ENCODE assay signal across 8 cellular contexts in the genomic region with DNA sequence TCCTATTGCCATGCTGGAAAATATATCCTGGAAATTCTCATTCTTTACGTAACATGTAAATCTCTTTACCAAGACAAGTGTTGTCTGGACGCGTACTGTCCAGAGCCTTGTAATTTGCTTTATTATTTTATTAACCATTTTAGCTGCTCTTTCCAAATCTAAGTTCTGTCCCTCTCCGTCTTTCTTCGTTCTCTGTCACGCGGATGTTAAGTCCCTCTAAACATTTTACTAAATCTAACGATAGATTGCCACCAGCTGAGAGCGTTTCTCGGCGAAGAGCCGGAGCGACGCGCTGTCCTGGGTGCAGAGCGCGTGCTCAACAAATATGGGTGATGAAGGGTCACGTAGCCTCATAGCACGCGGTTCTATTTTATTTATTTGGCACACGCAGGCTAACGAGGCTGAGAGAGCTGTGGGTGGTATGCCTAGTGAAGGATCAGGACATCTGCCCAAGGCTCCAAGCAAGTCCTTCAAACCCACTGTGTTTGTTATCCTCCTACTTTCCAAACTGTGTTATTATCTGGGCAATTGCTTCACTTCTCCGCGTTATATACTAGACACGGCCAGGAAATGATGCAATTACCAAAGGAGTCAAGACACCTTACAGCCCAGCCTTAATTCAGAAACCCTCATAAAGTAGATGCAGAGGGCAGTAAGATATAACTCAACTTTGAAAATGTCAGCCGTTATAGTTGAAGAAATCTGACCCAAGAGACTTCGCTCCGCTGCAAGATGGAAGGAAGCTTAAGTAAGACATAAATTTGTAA. TPM values are rescaled to one million over a fixed set of nuclear protein-coding genes. Genes with fewer than 3 reads are reported as not detected.
DNase-seq lines count a peak whose midpoint lies in the region; ATAC-seq and TF ChIP-seq lines count a peak whose summit lies in the region.

No MANE protein-coding gene starts in this region.

- peak overlapping the region; percentile 11 to 87 for H4K8ac ChIP-seq in IMR-90 (ENCODE audit: low read depth in 2 of 2, low read length in 2 of 2)

- H3K9me3 ChIP-seq in IMR-90 (ENCODE audit: control insufficient read depth, insufficient read depth, low read length) = no peaks in the 10 kb centered on the region

- no peak for TF ChIP-seq RAD21 in IMR-90 (IDR thresholded peaks at IDR 0.05; ENCODE audit: low read length)

- POLR2A ChIA-PET in IMR-90 (lab: Charles Lee; ENCODE audit: unreplicated experiment) = interaction anchor here (0.9 to 1.1 kb wide), 2 partner anchors 10 to 176 kb away, joined by 3 to 4 read pairs; partner anchors contain the start of gene NCOA7

- peak overlapping the region; percentile 94 for H3K4me2 ChIP-seq in IMR-90 (ENCODE audit: low read depth, low read length)

- H3K9ac ChIP-seq in IMR-90 (ENCODE audit: low read depth, low read length) = peak overlapping the region; percentile 71

- ATAC-seq in GM21619 (IDR thresholded peaks at IDR 0.05; ENCODE audit: unreplicated experiment) = peak; percentile 70
- ATAC-seq in IMR-90 (ENCODE audit: low read depth) = peak; percentile 82
- peak; percentile 83 for ATAC-seq in foreskin keratinocyte

- H2BK5ac ChIP-seq in IMR-90 (ENCODE audit: low read depth, low read length, poor library complexity, severe bottlenecking) = peak overlapping the region; percentile 93

- intact Hi-C loops in IMR-90 (cut with micrococcal nuclease) = loop anchor here (2.0 kb wide), 1 partner anchor 194 kb away; no protein-coding TSS in a partner anchor
- intact Hi-C loops in activated T-helper 1 cell treated with anti-CD3 and anti-CD28 coated beads, Interleukin-12 subunit alpha, Interleukin-12 subunit beta, Interleukin-2, Interleukin-4 antibody, amounts not matched to agents 30 ng/mL and 10 ng/mL and 1 ng/mL, durations not matched to agents 14 hours and 24 hours and 36 hours (cut with micrococcal nuclease) = loop anchor here (1.0 to 2.0 kb wide), 10 partner anchors 9 to 206 kb away; partner anchors contain the start of genes HEY2, HINT3 and TRMT11

- H3K27me3 ChIP-seq in IMR-90 (ENCODE audit: control insufficient read depth, insufficient read depth, low read length) (peaks cover 2% of the 10 kb centered on the region; the same call in 1 of the 2 replicates), foreskin keratinocyte (peaks cover under 1% of the 10 kb centered on the region)

- H3K9me1 ChIP-seq in IMR-90 (ENCODE audit: insufficient read depth, low read length) = no peaks in the 10 kb centered on the region

- H2BK15ac ChIP-seq in IMR-90 (ENCODE audit: low read depth, low read length) = peak overlapping the region; percentile 74; the same call in 2 of the 3 replicates

- in situ Hi-C loops in IMR-90 (cut with MboI; ENCODE audit: low sequenced_read_pairs) = no loop called here

- H2AK5ac ChIP-seq in IMR-90 (ENCODE audit: low read depth, low read length) = no peak overlapping the region; the same call in 1 of the 2 replicates

- TF ChIP-seq CTCF in IMR-90 (conservative IDR thresholded peaks at IDR 0.05; ENCODE audit: low read depth, low read length) (no peak), foreskin keratinocyte (conservative IDR thresholded peaks at IDR 0.05) (no peak)

- peak overlapping the region; percentile 86 for H4K91ac ChIP-seq in IMR-90 (ENCODE audit: insufficient read depth, low read depth, low read length)

- peak overlapping the region; percentile 33 for H2BK20ac ChIP-seq in IMR-90 (ENCODE audit: low read depth, low read length)

- peak overlapping the region; percentile 45 for H2AK9ac ChIP-seq in IMR-90 (replicated peaks; ENCODE audit: low read depth, low read length, poor library complexity)

- H3K23ac ChIP-seq in IMR-90 (ENCODE audit: low read depth, low read length) = peak overlapping the region; percentile 97

- BruUV-seq in IMR-90 (replicated peaks; lab: Mats Ljungman, UMichigan) = no TSS peak

- peaks cover 9% of the 10 kb centered on the region for H3K27me3 Mint-ChIP-seq in activated T-helper 1 cell treated with anti-CD3 and anti-CD28 coated beads, Interleukin-12 subunit alpha, Interleukin-12 subunit beta, Interleukin-2, Interleukin-4 antibody, amounts not matched to agents 30 ng/mL and 10 ng/mL and 1 ng/mL, durations not matched to agents 14 hours and 24 hours and 36 hours (ENCODE audit: insufficient read depth)

- H3K4me1 ChIP-seq in IMR-90 (ENCODE audit: control insufficient read depth, insufficient read depth, low read length) (no peaks in the 10 kb centered on the region), foreskin keratinocyte (peaks cover 4% of the 10 kb centered on the region), urinary bladder (ENCODE audit: insufficient read depth) (no peaks in the 10 kb centered on the region)

- dilution Hi-C loops in IMR-90 (cut with HindIII; ENCODE audit: low sequenced_read_pairs, unreplicated experiment) = no loop called here

- H4K5ac ChIP-seq in IMR-90 (ENCODE audit: low read depth, low read length) = peak overlapping the region; percentile 25

- peak overlapping the region; percentile 94 for H2BK120ac ChIP-seq in IMR-90 (ENCODE audit: low read depth, low read length)

- peaks cover 4% of the 10 kb centered on the region for H3K36me3 Mint-ChIP-seq in activated T-helper 1 cell treated with anti-CD3 and anti-CD28 coated beads, Interleukin-12 subunit alpha, Interleukin-12 subunit beta, Interleukin-2, Interleukin-4 antibody, amounts not matched to agents 30 ng/mL and 10 ng/mL and 1 ng/mL, durations not matched to agents 14 hours and 24 hours and 36 hours (ENCODE audit: low read depth)

- H3K9me3 Mint-ChIP-seq in activated T-helper 1 cell treated with anti-CD3 and anti-CD28 coated beads, Interleukin-12 subunit alpha, Interleukin-12 subunit beta, Interleukin-2, Interleukin-4 antibody, amounts not matched to agents 30 ng/mL and 10 ng/mL and 1 ng/mL, durations not matched to agents 14 hours and 24 hours and 36 hours = no peaks in the 10 kb centered on the region

- H3K79me1 ChIP-seq in IMR-90 (ENCODE audit: low read depth in 1 of 2, low read length in 2 of 2) = peaks cover 4% of the 10 kb centered on the region in 2 experiments; a peak in 1 of 4 replicates

- H3K36me3 ChIP-seq in IMR-90 (ENCODE audit: control insufficient read depth, insufficient read depth, low read length) (no peaks in the 10 kb centered on the region), urinary bladder (ENCODE audit: insufficient read depth) (no peaks in the 10 kb centered on the region)

- H3K4me3 ChIP-seq in IMR-90 (ENCODE audit: insufficient read depth, low read depth, low read length) (peak overlapping the region; percentile 59), urinary bladder (ENCODE audit: low read depth, low read length) (peak overlapping the region; percentile 52)

- H3K14ac ChIP-seq in IMR-90 (replicated peaks; ENCODE audit: low read depth, low read length) = peak overlapping the region; percentile 98

- CTCF ChIA-PET in IMR-90 (lab: Yijun Ruan, JAX) = interaction anchor here (0.6 to 2.1 kb wide), 7 partner anchors 10 to 891 kb away, joined by 3 to 18 read pairs (median 5); partner anchors contain the start of gene NCOA7

- WGBS in IMR-90 (ENCODE audit: extremely low coverage in 2 of 2, insufficient read length in 1 of 2), 2 experiments = 0% methylated on average over 2 of the region's 28 CpGs; no CpG with 5 or more reads in 1 of the 2 experiments
- whole genome bisulfite sequencing in urinary bladder = under 1% methylated on average over 28 of the region's 28 CpGs

- H3K27ac Mint-ChIP-seq in activated T-helper 1 cell treated with anti-CD3 and anti-CD28 coated beads, Interleukin-12 subunit alpha, Interleukin-12 subunit beta, Interleukin-2, Interleukin-4 antibody, amounts not matched to agents 30 ng/mL and 10 ng/mL and 1 ng/mL, durations not matched to agents 14 hours and 24 hours and 36 hours = no peak overlapping the region

- H3K18ac ChIP-seq in IMR-90 (ENCODE audit: low read depth, low read length) = peak overlapping the region; percentile 73

- H4K20me1 ChIP-seq in IMR-90 (ENCODE audit: insufficient read depth, low read length) = no peaks in the 10 kb centered on the region

- TF ChIP-seq POLR2A in IMR-90 (IDR thresholded peaks at IDR 0.05; ENCODE audit: low read depth, low read length) = peak; percentile 80

- peak overlapping the region; percentile 94 for H3K4ac ChIP-seq in IMR-90 (ENCODE audit: low read depth, low read length)

- DNase-seq in Daoy (ENCODE audit: low read depth) (peak; percentile 74), IMR-90 (peak; percentile 78), foreskin keratinocyte (peak; percentile 69 to 85), nucleus accumbens (lab: John Stamatoyannopoulos, UW) (peak in 43 of 56 donors; percentile 10 to 79 (median 39))
- peak; percentile 52 for DNase-seq in activated T-helper 1 cell treated with anti-CD3 and anti-CD28 coated beads, Interleukin-12 subunit alpha, Interleukin-12 subunit beta, Interleukin-2, Interleukin-4 antibody, amounts not matched to agents 30 ng/mL and 10 ng/mL and 1 ng/mL, durations not matched to agents 14 hours and 24 hours and 36 hours (ENCODE audit: low spot score)

- H3K56ac ChIP-seq in IMR-90 (ENCODE audit: extremely low read depth, insufficient read depth, low read length) = peak overlapping the region; percentile 80

- H3K27ac ChIP-seq in IMR-90 (ENCODE audit: insufficient read depth, low read length) (peak overlapping the region; percentile 79), foreskin keratinocyte (peak overlapping the region; percentile 51), urinary bladder (ENCODE audit: low read depth) (peak overlapping the region; percentile 90)

- H3K4me1 Mint-ChIP-seq in activated T-helper 1 cell treated with anti-CD3 and anti-CD28 coated beads, Interleukin-12 subunit alpha, Interleukin-12 subunit beta, Interleukin-2, Interleukin-4 antibody, amounts not matched to agents 30 ng/mL and 10 ng/mL and 1 ng/mL, durations not matched to agents 14 hours and 24 hours and 36 hours (ENCODE audit: low read depth) = peaks cover 12% of the 10 kb centered on the region

- peak overlapping the region; percentile 93 for H2AFZ ChIP-seq in IMR-90 (replicated peaks; ENCODE audit: low read length, poor library complexity)

- H3K4me3 Mint-ChIP-seq in activated T-helper 1 cell treated with anti-CD3 and anti-CD28 coated beads, Interleukin-12 subunit alpha, Interleukin-12 subunit beta, Interleukin-2, Interleukin-4 antibody, amounts not matched to agents 30 ng/mL and 10 ng/mL and 1 ng/mL, durations not matched to agents 14 hours and 24 hours and 36 hours = no peak overlapping the region

RNA-seq across cellular contexts. Expression of gene NCOA7, which starts 10.0 kb away (rescaled TPM):
- 32.7 and 40.2 TPM in 2 replicates for total RNA-seq in Daoy (2014; rRNA removed; shearing (Covaris generic))
- total RNA-seq in IMR-90 (2012; rRNA removed) = 12.9 and 17.2 TPM in 2 replicates
- polyA plus RNA-seq in IMR-90 (2012; rRNA removed) = 8.8 and 12.6 TPM in 2 replicates
- 6.8 and 9.2 TPM in 2 replicates for polyA plus RNA-seq in IMR-90 (2012; cell fraction: cytosol; rRNA removed)
- polyA plus RNA-seq in IMR-90 (2012; cell fraction: nucleus; rRNA removed; ENCODE audit: low replicate concordance) = 13.3 and 41.5 TPM in 2 replicates
- polyA plus RNA-seq in PFSK-1 (2012; ENCODE audit: insufficient read length, low read depth) = 20.1 TPM
- total RNA-seq in activated T-helper 1 cell treated with anti-CD3 and anti-CD28 coated beads, Interleukin-12 subunit alpha, Interleukin-12 subunit beta, Interleukin-2, Interleukin-4 antibody, amounts not matched to agents 30 ng/mL and 10 ng/mL and 1 ng/mL, durations not matched to agents 14 hours and 24 hours and 36 hours = 56.1 and 59.3 TPM in 2 replicates
- 13.0 and 14.7 TPM in 2 replicates for total RNA-seq in foreskin keratinocyte
- polyA plus RNA-seq in foreskin keratinocyte = 3.6 and 4.9 TPM in 2 replicates
- 38.0 TPM for total RNA-seq in urinary bladder
- polyA plus RNA-seq in urinary bladder = 29.4 TPM

RNA-seq across cellular contexts. Expression of gene HEY2, which starts 31.3 kb away (rescaled TPM):
- total RNA-seq in Daoy (2014; rRNA removed; shearing (Covaris generic)) = 0.77 and 1.2 TPM in 2 replicates
- total RNA-seq in IMR-90 (2012; rRNA removed) (not detected in 2 replicates), foreskin keratinocyte (not detected in 2 replicates), urinary bladder (5.6 TPM)
- polyA plus RNA-seq in IMR-90 (2012; rRNA removed) (not detected in 2 replicates), foreskin keratinocyte (not detected in 2 replicates), urinary bladder (3.0 TPM)
- not detected in 2 replicates for polyA plus RNA-seq in IMR-90 (2012; cell fraction: cytosol; rRNA removed)
- 0.03 and 0.05 TPM in 2 replicates for polyA plus RNA-seq in IMR-90 (2012; cell fraction: nucleus; rRNA removed; ENCODE audit: low replicate concordance)
- polyA plus RNA-seq in PFSK-1 (2012; ENCODE audit: insufficient read length, low read depth) = 10.6 TPM
- not detected in 2 replicates for total RNA-seq in activated T-helper 1 cell treated with anti-CD3 and anti-CD28 coated beads, Interleukin-12 subunit alpha, Interleukin-12 subunit beta, Interleukin-2, Interleukin-4 antibody, amounts not matched to agents 30 ng/mL and 10 ng/mL and 1 ng/mL, durations not matched to agents 14 hours and 24 hours and 36 hours

Comparison
In these comparisons a context has a peak if more than half of its experiments do, and no peak if none do; other contexts are left out.
1. Peak in every context shown above with its lines: DNase-seq, ATAC-seq, H3K4me3 ChIP-seq and H3K27ac ChIP-seq.